ENCODE assay signal across 15 cellular contexts in genomic region chr22:44441401-44442185, GRCh38.
"Had no signal": no experiment of that assay in that cellular context is flagged by ENCODE, and none has a peak within 500 bp of the region (broad histone marks: within the 10 kb centered on the region; RNA-seq: fewer than 3 reads in every experiment).

No MANE protein-coding gene starts in this region.

- DNase-seq: activated CD4-positive, alpha-beta memory T cell treated with anti-CD3 and anti-CD28 coated beads for 36 hours; activated CD4-positive, alpha-beta T cell treated with anti-CD3 and anti-CD28 coated beads for 1 hour; activated CD8-positive, alpha-beta memory T cell treated with anti-CD3 and anti-CD28 coated beads, Interleukin-2, amount 10 ng/mL, durations not matched to agents 7 days and 5 days; activated gamma-delta T cell treated with Interleukin-2 at 50 U/mL for 16 hours; activated T-cell treated with anti-CD3 and anti-CD28 coated beads, Interleukin-2, amount 50 U/mL, for 1 hour; amygdala; body of pancreas; cerebellar nuclear complex; immature natural killer cell; left cardiac atrium; midbrain had no signal

- H3K27ac ChIP-seq: body of pancreas, tibial nerve had no signal

- ATAC-seq: activated CD8-positive, alpha-beta memory T cell treated with anti-CD3 and anti-CD28 coated beads, Interleukin-2, amount 10 ng/mL, durations not matched to agents 7 days and 5 days; body of pancreas; left cardiac atrium; stimulated activated effector memory CD8-positive, alpha-beta T cell treated with anti-CD3 and anti-CD28 coated beads, Interleukin-12 subunit alpha, Interleukin-12 subunit beta, amount 100 ng/mL, for 72 hours had no signal

- H3K27me3 ChIP-seq: body of pancreas, heart left ventricle, tibial nerve had no signal

- H3K4me3 ChIP-seq: body of pancreas, heart left ventricle, lung, tibial nerve had no signal

- H3K36me3 ChIP-seq: heart left ventricle, tibial nerve had no signal
